ENCODE assay signal across 15 cellular contexts in the genomic region with DNA sequence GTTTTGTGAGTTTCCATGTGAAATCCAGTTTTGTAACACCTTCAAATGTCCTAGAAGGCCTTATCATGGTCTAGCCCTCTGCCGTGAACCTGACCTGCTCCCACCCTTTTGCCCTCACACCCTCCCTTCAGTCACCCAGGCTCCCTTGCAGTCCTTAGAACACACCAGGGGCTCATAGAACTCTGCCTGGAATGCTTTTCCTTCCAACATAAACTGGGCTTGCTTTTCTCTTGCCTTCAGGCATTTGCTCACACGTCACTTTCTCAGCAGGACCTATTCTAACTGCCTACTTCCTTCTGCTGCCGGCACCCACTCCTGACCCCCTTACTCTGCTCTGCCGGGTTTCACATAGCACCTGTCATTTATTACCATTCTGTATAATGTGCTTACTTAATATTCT.
DNase-seq lines count a peak whose midpoint lies in the region; FAIRE-seq and TF ChIP-seq lines count a peak whose summit lies in the region.
"Had no signal": no experiment of that assay in that cellular context is flagged by ENCODE, and none has a peak within 500 bp of the region (broad histone marks: within the 10 kb centered on the region; RNA-seq: fewer than 3 reads in every experiment).

No MANE protein-coding gene starts in this region.

- H3K4me2 ChIP-seq in H1 (ENCODE audit: insufficient read depth in 1 of 2, low read depth in 2 of 2, low read length in 2 of 2): peak overlapping the region; percentile 53 to 58
- H3K4me2 ChIP-seq: BLaER1 treated with 17β-estradiol and CSF1 and Interleukin-3, amounts not matched to agents 10 nM and 100 nM; KMS-11 had no signal

- H3K27ac ChIP-seq in HUES64 (ENCODE audit: low read depth, low read length) (peak overlapping the region; percentile 22; the same call in 1 of the 2 replicates), H1 (ENCODE audit: low read depth, low read length) (no peak overlapping the region)
- H3K27ac ChIP-seq: BLaER1 treated with 17β-estradiol and CSF1 and Interleukin-3, amounts not matched to agents 10 nM and 100 nM; KMS-11 had no signal

- H3K23me2 ChIP-seq in H1 (ENCODE audit: low read depth, low read length): no peaks in the 10 kb centered on the region; the same call in 1 of the 2 replicates

- no peaks in the 10 kb centered on the region for H4K20me1 ChIP-seq in H1 (replicated peaks in 1 of 2; ENCODE audit: control insufficient read depth in 1 of 2, insufficient read depth in 2 of 2, low read length in 2 of 2)
- H4K20me1 ChIP-seq: BLaER1 treated with 17β-estradiol and CSF1 and Interleukin-3, amounts not matched to agents 10 nM and 100 nM had no signal

- H2BK120ac ChIP-seq in H1 (replicated peaks; ENCODE audit: low read depth, low read length): no peak overlapping the region

- peaks cover 21% of the 10 kb centered on the region for H3K4me1 Mint-ChIP-seq in mesothelial cell of epicardium

- H2AK5ac ChIP-seq in H1 (ENCODE audit: low read depth, low read length): no peak overlapping the region

- H3K4me3 ChIP-seq in HUES64 (ENCODE audit: low read length) (no peak overlapping the region; the same call in 1 of the 2 replicates), H1 (ENCODE audit: extremely low read depth in 1 of 4, insufficient read depth in 2 of 4, low read depth in 3 of 4, low read length in 4 of 4) (peak overlapping the region in 1 of 4 experiments; percentile 30; a peak in 2 of 8 replicates)
- H3K4me3 ChIP-seq: BLaER1 treated with 17β-estradiol and CSF1 and Interleukin-3, amounts not matched to agents 10 nM and 100 nM had no signal

- 11% methylated on average over 4 of the region's 4 CpGs for WGBS in HUES64
- WGBS in H1 (ENCODE audit: extremely low coverage in 1 of 2, insufficient coverage in 1 of 2, insufficient read length in 1 of 2, insufficient replicate concordance in 2 of 2, low coverage in 1 of 2, low lambda C conversion rate in 2 of 2, missing lambda C conversion rate in 1 of 2), 2 experiments: 47% methylated on average over 4 of the region's 4 CpGs; no CpG with 5 or more reads in 1 of the 2 experiments

- H4K5ac ChIP-seq in H1 (ENCODE audit: insufficient read length, low read depth, low read length): no peak overlapping the region

- peak; percentile 78 for FAIRE-seq in H1 (lab: Jason Lieb, UNC)
- FAIRE-seq: A204.1 had no signal

- H3K23ac ChIP-seq in H1 (ENCODE audit: insufficient read length): no peak overlapping the region

- no peak overlapping the region for H3K18ac ChIP-seq in H1 (ENCODE audit: extremely low read depth, low read length)

- TF ChIP-seq POLR2A in H1 (IDR thresholded peaks at IDR 0.05; ENCODE audit: control extremely low read depth in 1 of 2, low read depth in 2 of 2, low read length in 2 of 2): no peak

- no peak overlapping the region for H3K14ac ChIP-seq in H1 (ENCODE audit: insufficient read length)

- no peaks in the 10 kb centered on the region for H3K79me2 ChIP-seq in H1 (ENCODE audit: control insufficient read depth in 1 of 2, insufficient read depth in 2 of 2, low read length in 2 of 2)

- H3K4me1 ChIP-seq in HUES64 (ENCODE audit: insufficient read depth, low read length) (peaks cover 14% of the 10 kb centered on the region), H1 (replicated peaks in 1 of 4; ENCODE audit: control insufficient read depth in 3 of 4, insufficient read depth in 4 of 4, low read length in 3 of 4) (peaks cover 2 to 11% (median 6%) of the 10 kb centered on the region in 4 experiments; a peak in 4 of 7 replicates)
- H3K4me1 ChIP-seq: BLaER1 treated with 17β-estradiol and CSF1 and Interleukin-3, amounts not matched to agents 10 nM and 100 nM had no signal

- no peak overlapping the region for H3K56ac ChIP-seq in H1 (replicated peaks; ENCODE audit: insufficient read length, low read depth, low read length)

- H2BK5ac ChIP-seq in H1 (ENCODE audit: low read depth, low read length): no peak overlapping the region

- DNase-seq in EH (ENCODE audit: low read depth): peak; percentile 39
- no peak for DNase-seq in H1 (ENCODE audit: low read depth in 1 of 2, low spot score in 2 of 2)
- no peak for DNase-seq in mesothelial cell of epicardium (ENCODE audit: low spot score in 2 of 2, unreplicated experiment in 2 of 2)
- DNase-seq in G401 (ENCODE audit: low spot score): no peak
- no peak for DNase-seq in activated CD4-positive, alpha-beta T cell treated with anti-CD3 and anti-CD28 coated beads for 4 hours
- no peak for DNase-seq in stimulated activated CD4-positive, alpha-beta T cell treated with anti-CD3 and anti-CD28 coated beads, Interleukin-2, amount 100 ng/mL, for 24 hours
- DNase-seq in NCI-H2029 (lab: John Stamatoyannopoulos, UW): no peak
- DNase-seq: NCI-H1048, NCI-H187, NCI-H526 treated with DMSO at 0.1 percent for 48 hours, SIG-M5 had no signal

- no peak; a peak in 1 of 4 replicates for TF ChIP-seq RAD21 in H1 (IDR thresholded peaks at IDR 0.05 in 1 of 2, conservative IDR thresholded peaks at IDR 0.05 in 1 of 2; ENCODE audit: low read depth in 2 of 2, low read length in 2 of 2)

- no peaks in the 10 kb centered on the region for H3K79me1 ChIP-seq in H1 (ENCODE audit: low read depth, low read length)

- no peaks in the 10 kb centered on the region for H3K36me3 Mint-ChIP-seq in mesothelial cell of epicardium

- no peak overlapping the region for H2AFZ ChIP-seq in H1 (ENCODE audit: low read length)

- TF ChIP-seq CTCF in H1 (IDR thresholded peaks at IDR 0.05; ENCODE audit: control extremely low read depth in 1 of 3, insufficient read depth in 1 of 3, low read depth in 1 of 3, low read length in 3 of 3) (no peak), mesothelial cell of epicardium (IDR thresholded peaks at IDR 0.05; ENCODE audit: unreplicated experiment) (no peak)

- H3K9ac ChIP-seq in HUES64 (ENCODE audit: low read depth, low read length): no peak overlapping the region
- H3K9ac ChIP-seq in H1 (replicated peaks in 1 of 4; ENCODE audit: extremely low read depth in 1 of 4, low read depth in 3 of 4, low read length in 3 of 4): no peak overlapping the region
- H3K9ac ChIP-seq: BLaER1 treated with 17β-estradiol and CSF1 and Interleukin-3, amounts not matched to agents 10 nM and 100 nM; KMS-11 had no signal

- H4K8ac ChIP-seq in H1 (ENCODE audit: extremely low read depth, insufficient read depth, low read length): no peak overlapping the region

- no peak overlapping the region for H4K91ac ChIP-seq in H1 (replicated peaks; ENCODE audit: insufficient read length, low read length)

- no peak overlapping the region for H3K4ac ChIP-seq in H1 (replicated peaks; ENCODE audit: insufficient read length, low read depth, low read length)

- POLR2A ChIA-PET in H1 (lab: Charles Lee; ENCODE audit: partially characterized antibody): no interaction called here

- TF ChIP-seq EP300 in H1 (IDR thresholded peaks at IDR 0.05; ENCODE audit: borderline replicate concordance in 1 of 2, low read depth in 2 of 2, low read length in 2 of 2): no peak

- in situ Hi-C loops in G401 (cut with HindIII; ENCODE audit: low sequenced_read_pairs): no loop called here

- H2BK15ac ChIP-seq in H1 (ENCODE audit: low read length): no peak overlapping the region

- H2BK20ac ChIP-seq in H1 (ENCODE audit: low read length): no peak overlapping the region

- H3K36me3 ChIP-seq in HUES64 (ENCODE audit: insufficient read depth, low read length) (no peaks in the 10 kb centered on the region), H1 (ENCODE audit: control insufficient read depth in 2 of 4, insufficient read depth in 4 of 4, low read length in 3 of 4) (no peaks in the 10 kb centered on the region)
- H3K36me3 ChIP-seq: BLaER1 treated with 17β-estradiol and CSF1 and Interleukin-3, amounts not matched to agents 10 nM and 100 nM had no signal

- no peaks in the 10 kb centered on the region for H3K9me3 Mint-ChIP-seq in mesothelial cell of epicardium

- H3K27me3 Mint-ChIP-seq in mesothelial cell of epicardium (ENCODE audit: low read depth): no peaks in the 10 kb centered on the region

- CTCF ChIA-PET in H1 (lab: Charles Lee; ENCODE audit: partially characterized antibody): interaction anchor here (1.0 kb wide), 1 partner anchor 178 kb away, joined by 3 read pairs; no protein-coding TSS in a partner anchor

- H2BK12ac ChIP-seq in H1 (ENCODE audit: low read depth, low read length): no peak overlapping the region

- H3K27me3 ChIP-seq in HUES64 (ENCODE audit: insufficient read depth, low read length) (no peaks in the 10 kb centered on the region), H1 (replicated peaks in 1 of 4; ENCODE audit: control insufficient read depth in 3 of 4, extremely low read depth in 1 of 4, insufficient read depth in 3 of 4, low read length in 3 of 4) (no peaks in the 10 kb centered on the region; a peak in 1 of 7 replicates)
- H3K27me3 ChIP-seq: BLaER1 treated with 17β-estradiol and CSF1 and Interleukin-3, amounts not matched to agents 10 nM and 100 nM had no signal

- H3K9me3 ChIP-seq in HUES64 (ENCODE audit: insufficient read depth, low read depth, low read length) (no peaks in the 10 kb centered on the region), H1 (ENCODE audit: insufficient read depth in 2 of 2, low read depth in 1 of 2, low read length in 1 of 2) (no peaks in the 10 kb centered on the region)
- H3K9me3 ChIP-seq: BLaER1 treated with 17β-estradiol and CSF1 and Interleukin-3, amounts not matched to agents 10 nM and 100 nM had no signal

- no peak overlapping the region for H3K4me3 Mint-ChIP-seq in mesothelial cell of epicardium

- peak overlapping the region; percentile 39 for H3K27ac Mint-ChIP-seq in mesothelial cell of epicardium

TF ChIP-seq in H1, 55 proteins besides CTCF, POLR2A, EP300 and RAD21:
- TF ChIP-seq SUZ12 (IDR thresholded peaks at IDR 0.05; ENCODE audit: low read length) (no peak), ASH2L (IDR thresholded peaks at IDR 0.05; ENCODE audit: low read length) (peak; percentile 8), TEAD4 (IDR thresholded peaks at IDR 0.05; ENCODE audit: low read depth, low read length) (peak; percentile 67; the same call in 1 of the 2 replicates)
